In the genomic region with DNA sequence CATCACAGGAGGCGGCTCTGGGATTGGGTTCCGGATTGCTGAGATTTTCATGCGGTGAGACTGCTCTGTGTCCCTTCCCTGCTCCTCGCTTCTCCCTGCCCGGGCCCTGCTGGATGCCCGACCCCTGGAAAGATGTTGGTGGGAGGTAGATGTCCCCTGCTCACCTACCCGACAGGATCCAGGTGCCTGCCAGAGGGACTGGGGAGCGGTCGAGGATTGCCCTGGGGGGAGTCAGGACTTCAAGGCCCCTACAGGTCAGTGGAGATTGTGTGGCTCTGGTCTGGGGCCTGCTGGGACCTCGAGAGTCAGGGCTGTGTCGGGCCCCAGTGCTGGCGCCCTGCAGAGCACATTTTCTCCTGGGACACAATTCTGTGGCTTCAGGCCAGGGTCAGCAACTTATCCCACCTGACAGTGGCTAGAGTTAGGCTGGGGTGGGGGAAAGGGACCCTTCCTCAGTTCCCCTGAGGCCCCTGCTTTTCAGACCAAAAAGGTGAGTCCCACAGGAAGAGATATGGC, we compare ENCODE assay signal across 12 cellular contexts. TPM values are rescaled to one million over a fixed set of nuclear protein-coding genes. Genes with fewer than 3 reads are reported as not detected.
DNase-seq lines count a peak whose midpoint lies in the region; TF ChIP-seq lines count a peak whose summit lies in the region.
"Had no signal": no experiment of that assay in that cellular context is flagged by ENCODE, and none has a peak within 500 bp of the region (broad histone marks: within the 10 kb centered on the region; RNA-seq: fewer than 3 reads in every experiment).

No MANE protein-coding gene starts in this region.

- peaks cover 4% of the 10 kb centered on the region for H3K79me2 ChIP-seq in trophoblast cell (ENCODE audit: control insufficient read depth, insufficient read depth, low read length, poor library complexity)

- no peak overlapping the region for H3K27ac ChIP-seq in HEK293 (ENCODE audit: extremely low read depth, low read depth, low read length)
- peak overlapping the region; percentile 24 for H3K27ac ChIP-seq in trophoblast cell (ENCODE audit: low read depth, low read length)
- no peak overlapping the region for H3K27ac ChIP-seq in testis

- peaks cover 6% of the 10 kb centered on the region for H3K79me1 ChIP-seq in trophoblast cell (ENCODE audit: low read length)

- POLR2A ChIA-PET in HEK293 (lab: Yijun Ruan, JAX), result no interaction called here

- WGBS in trophoblast cell (ENCODE audit: extremely low coverage, insufficient coverage, insufficient read length), result no CpG with 5 or more reads among the region's 12 CpGs
- 90% methylated on average over 7 to 12 of the region's 12 CpGs for WGBS in testis, 2 donors

- H3K23ac ChIP-seq in trophoblast cell (ENCODE audit: low read length), result no peak overlapping the region

- no peaks in the 10 kb centered on the region for H3K27me3 ChIP-seq in trophoblast cell (ENCODE audit: insufficient read depth, low read length)
- no peaks in the 10 kb centered on the region for H3K27me3 ChIP-seq in testis

- H4K91ac ChIP-seq in trophoblast cell (ENCODE audit: low read depth, low read length), result no peak overlapping the region

- H3K4me2 ChIP-seq in trophoblast cell (ENCODE audit: low read length), result no peak overlapping the region

- TF ChIP-seq CTCF in HEK293 (tag by site-specific recombination; IDR thresholded peaks at IDR 0.05), result no peak
- no peak for TF ChIP-seq CTCF in testis (IDR thresholded peaks at IDR 0.05)

- no peak overlapping the region for H2BK120ac ChIP-seq in trophoblast cell (ENCODE audit: insufficient read depth, low read length, poor library complexity)

- no peak overlapping the region for H3K18ac ChIP-seq in trophoblast cell (ENCODE audit: low read length)

- DNase-seq in erythroblast (lab: John Stamatoyannopoulos, UW), result no peak
- DNase-seq in trophoblast cell, result peak in 1 of 2 donors; percentile 70
- DNase-seq in testis, result no peak
- no peak for DNase-seq in NAMALWA (ENCODE audit: low spot score)
- DNase-seq: CD8-positive, alpha-beta T cell; IMR-90; NCI-H1417; NCI-H1930; NCI-H510A treated with DMSO at 0.1 percent for 48 hours; SIG-M5 had no signal

- no peak overlapping the region for H3K9ac ChIP-seq in trophoblast cell (ENCODE audit: low read length)

- no peak overlapping the region for H2AK5ac ChIP-seq in trophoblast cell (ENCODE audit: low read length)

- H3K9me3 ChIP-seq in HEK293 (ENCODE audit: control insufficient read depth, insufficient read depth, low read depth, low read length) (no peaks in the 10 kb centered on the region), trophoblast cell (ENCODE audit: insufficient read depth, low read depth, low read length) (no peaks in the 10 kb centered on the region), testis (no peaks in the 10 kb centered on the region)
- H3K9me3 ChIP-seq: HAP-1 had no signal

- intact Hi-C loops in testis (cut with DNase I; ENCODE audit: low total_unique reads), result no loop called here

- H2BK12ac ChIP-seq in trophoblast cell (ENCODE audit: low read length), result no peak overlapping the region

- CTCF ChIA-PET in HEK293 (lab: Yijun Ruan, JAX), result interaction anchor here (0.7 kb wide), 1 partner anchor 11 kb away, joined by 4 read pairs; no protein-coding TSS in a partner anchor

- H3K4ac ChIP-seq in trophoblast cell (ENCODE audit: low read depth, low read length), result no peak overlapping the region

- peaks cover 0 to 9% of the 10 kb centered on the region in 2 experiments; a peak in 2 of 3 replicates for H3K36me3 ChIP-seq in HEK293 (ENCODE audit: control insufficient read depth in 2 of 2, insufficient read depth in 1 of 2, low read length in 2 of 2)
- H3K36me3 ChIP-seq in trophoblast cell (ENCODE audit: control insufficient read depth in 1 of 2, insufficient read depth in 2 of 2, low read length in 2 of 2), result peaks cover 10 to 11% of the 10 kb centered on the region in 2 experiments
- no peaks in the 10 kb centered on the region for H3K36me3 ChIP-seq in testis (ENCODE audit: low read depth, missing control alignments)

- no peak overlapping the region for H3K14ac ChIP-seq in trophoblast cell (ENCODE audit: low read length)

- no peak overlapping the region for H4K8ac ChIP-seq in trophoblast cell (ENCODE audit: low read depth, low read length)

- H4K12ac ChIP-seq in trophoblast cell (ENCODE audit: low read depth, low read length), result no peak overlapping the region

- no peak overlapping the region for H2AFZ ChIP-seq in trophoblast cell (ENCODE audit: insufficient read depth, low read length, poor library complexity)

- H3K4me3 ChIP-seq in HEK293 (ENCODE audit: low read depth, low read length), result no peak overlapping the region
- H3K4me3 ChIP-seq in trophoblast cell (ENCODE audit: low read depth, low read length), result no peak overlapping the region
- H3K4me3 ChIP-seq in testis, result no peak overlapping the region
- H3K4me3 ChIP-seq: HAP-1 had no signal

- H2BK5ac ChIP-seq in trophoblast cell (ENCODE audit: low read depth, low read length, poor library complexity), result no peak overlapping the region

- TF ChIP-seq POLR2A in erythroblast (IDR thresholded peaks at IDR 0.05; ENCODE audit: low read length) (peak; percentile 1), testis (IDR thresholded peaks at IDR 0.05) (no peak)

- H3K4me1 ChIP-seq in HEK293 (ENCODE audit: control insufficient read depth, insufficient read depth, low read length), result no peaks in the 10 kb centered on the region
- peaks cover 8 to 15% of the 10 kb centered on the region in 2 experiments for H3K4me1 ChIP-seq in trophoblast cell (ENCODE audit: control insufficient read depth in 1 of 2, insufficient read depth in 2 of 2, low read length in 2 of 2)
- H3K4me1 ChIP-seq in testis, result peaks cover 10% of the 10 kb centered on the region

TF ChIP-seq in HEK293, 187 proteins besides CTCF, POLR2A, EP300 and RAD21:
- TF ChIP-seq, protein P1, sequence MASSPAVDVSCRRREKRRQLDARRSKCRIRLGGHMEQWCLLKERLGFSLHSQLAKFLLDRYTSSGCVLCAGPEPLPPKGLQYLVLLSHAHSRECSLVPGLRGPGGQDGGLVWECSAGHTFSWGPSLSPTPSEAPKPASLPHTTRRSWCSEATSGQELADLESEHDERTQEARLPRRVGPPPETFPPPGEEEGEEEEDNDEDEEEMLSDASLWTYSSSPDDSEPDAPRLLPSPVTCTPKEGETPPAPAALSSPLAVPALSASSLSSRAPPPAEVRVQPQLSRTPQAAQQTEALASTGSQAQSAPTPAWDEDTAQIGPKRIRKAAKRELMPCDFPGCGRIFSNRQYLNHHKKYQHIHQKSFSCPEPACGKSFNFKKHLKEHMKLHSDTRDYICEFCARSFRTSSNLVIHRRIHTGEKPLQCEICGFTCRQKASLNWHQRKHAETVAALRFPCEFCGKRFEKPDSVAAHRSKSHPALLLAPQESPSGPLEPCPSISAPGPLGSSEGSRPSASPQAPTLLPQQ (tag by site-specific recombination; IDR thresholded peaks at IDR 0.05), result no peak
- TF ChIP-seq ZIC2 (tag by site-specific recombination; IDR thresholded peaks at IDR 0.05) (peak; percentile 49; the same call in 1 of the 2 replicates), ZNF26 (tag by site-specific recombination; IDR thresholded peaks at IDR 0.05) (no peak)

RNA-seq across cellular contexts. Expression of gene DECR2, which starts 3.3 kb away (rescaled TPM):
- 13.6 TPM in 2 replicates for polyA plus RNA-seq in trophoblast cell (2013)
- 10 to 100 TPM; 52.2 to 56.1 TPM for total RNA-seq in testis
- polyA plus RNA-seq in testis (ENCODE audit: insufficient read depth, low read depth, low replicate concordance), result 33.2 TPM

RNA-seq across cellular contexts. Expression of gene NME4, which starts 8.0 kb away (rescaled TPM):
- 175 and 192 TPM in 2 replicates for polyA plus RNA-seq in trophoblast cell (2013)
- total RNA-seq in testis, result 100 to 1,000 TPM in 1 of 2 donors, 10 to 100 TPM in 1; 87.5 to 107 TPM
- 79.2 TPM for polyA plus RNA-seq in testis (ENCODE audit: insufficient read depth, low read depth, low replicate concordance)

RNA-seq across cellular contexts. Expression of gene RAB11FIP3, which starts 20.4 kb away (rescaled TPM):
- polyA plus RNA-seq in trophoblast cell (2013), result 13.6 and 14.0 TPM in 2 replicates
- 100 to 1,000 TPM; 166 to 186 TPM for total RNA-seq in testis
- polyA plus RNA-seq in testis (ENCODE audit: insufficient read depth, low read depth, low replicate concordance), result 61.7 TPM

RNA-seq across cellular contexts. Expression of gene PGAP6, which starts 23.3 kb away (rescaled TPM):
- 80.1 and 80.9 TPM in 2 replicates for polyA plus RNA-seq in trophoblast cell (2013)
- total RNA-seq in testis, result 100 to 1,000 TPM; 261 to 265 TPM
- polyA plus RNA-seq in testis (ENCODE audit: insufficient read depth, low read depth, low replicate concordance), result 121 TPM

RNA-seq across cellular contexts. Expression of gene MRPL28, which starts 34.7 kb away (rescaled TPM):
- polyA plus RNA-seq in trophoblast cell (2013), result 61.1 and 61.4 TPM in 2 replicates
- total RNA-seq in testis, result 100 to 1,000 TPM; 108 to 119 TPM
- polyA plus RNA-seq in testis (ENCODE audit: insufficient read depth, low read depth, low replicate concordance), result 161 TPM
